8 cellular contexts compared by ENCODE assay signal in the genomic region with DNA sequence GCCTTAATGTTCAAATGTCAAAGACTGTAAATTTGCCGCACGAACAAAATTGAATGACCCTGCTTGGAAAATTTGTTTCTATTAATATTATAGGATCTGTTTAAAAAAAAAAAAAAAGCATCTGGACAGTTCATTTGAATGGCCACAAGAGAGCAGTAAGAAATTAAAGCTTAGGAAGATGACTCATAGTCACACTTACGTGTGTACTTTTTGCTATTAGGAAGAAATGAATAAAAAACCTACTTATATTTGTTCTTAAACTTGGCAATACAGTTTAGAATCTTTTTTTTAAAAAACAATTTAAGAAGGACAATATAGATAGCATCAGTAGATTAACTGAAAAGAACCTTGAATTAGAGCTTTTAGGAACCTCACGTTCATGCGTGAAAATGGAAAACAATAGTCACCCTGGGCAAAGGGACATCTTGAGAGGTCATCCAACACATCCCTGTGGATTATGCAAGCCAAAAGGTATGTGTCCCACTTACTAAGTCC.
A peak's percentile ranks its signal among the peaks of the same experiment; 100 is the strongest.
DNase-seq lines count a peak whose midpoint lies in the region; ATAC-seq and TF ChIP-seq lines count a peak whose summit lies in the region.

No MANE protein-coding gene starts in this region.

- no peaks in the 10 kb centered on the region for H3K9me3 Mint-ChIP-seq in stimulated activated naive B cell treated with anti-CD40 and anti-IgM and Interleukin-4, amounts not matched to agents 10 μg/mL and 1 μg/mL and 100 μg/mL, for 72 hours

- 29 to 38% (median 36%) methylated on average over 5 of the region's 5 CpGs for WGBS in psoas muscle, 3 donors

- H3K9me3 ChIP-seq in PC-9 (ENCODE audit: insufficient read depth, low read depth) (no peaks in the 10 kb centered on the region; the same call in 1 of the 2 replicates), psoas muscle (no peaks in the 10 kb centered on the region)

- H2AFZ ChIP-seq in PC-9 = peak overlapping the region; percentile 4; the same call in 1 of the 2 replicates

- H3K79me2 ChIP-seq in PC-9 (ENCODE audit: low read depth) = no peaks in the 10 kb centered on the region

- no peaks in the 10 kb centered on the region for H3K36me3 ChIP-seq in PC-9 (ENCODE audit: low read depth)
- no peaks in the 10 kb centered on the region for H3K36me3 ChIP-seq in psoas muscle (ENCODE audit: insufficient read depth in 1 of 2, low read depth in 1 of 2)

- no TSS peak for BruUV-seq in PC-9 (replicated peaks; lab: Mats Ljungman, UMichigan)

- H3K4me3 Mint-ChIP-seq in stimulated activated naive B cell treated with anti-CD40 and anti-IgM and Interleukin-4, amounts not matched to agents 10 μg/mL and 1 μg/mL and 100 μg/mL, for 72 hours = no peak overlapping the region

- H3K36me3 Mint-ChIP-seq in stimulated activated naive B cell treated with anti-CD40 and anti-IgM and Interleukin-4, amounts not matched to agents 10 μg/mL and 1 μg/mL and 100 μg/mL, for 72 hours = no peaks in the 10 kb centered on the region

- ATAC-seq in esophagus mucosa = peak; percentile 57
- peak in 1 of 4 donors; percentile 75 for ATAC-seq in psoas muscle
- no peak for ATAC-seq in HG02588 (IDR thresholded peaks at IDR 0.05; ENCODE audit: unreplicated experiment)
- no peak for ATAC-seq in stimulated activated naive B cell treated with anti-CD40 and anti-IgM and Interleukin-4, amounts not matched to agents 10 μg/mL and 1 μg/mL and 100 μg/mL, for 72 hours (replicated peaks)
- no peak for ATAC-seq in GM18867 (IDR thresholded peaks at IDR 0.05; ENCODE audit: unreplicated experiment)

- peak; percentile 78 for TF ChIP-seq CTCF in PC-9 (conservative IDR thresholded peaks at IDR 0.05)
- peak; percentile 44 for TF ChIP-seq CTCF in psoas muscle (IDR thresholded peaks at IDR 0.05)

- no peaks in the 10 kb centered on the region for H3K27me3 Mint-ChIP-seq in stimulated activated naive B cell treated with anti-CD40 and anti-IgM and Interleukin-4, amounts not matched to agents 10 μg/mL and 1 μg/mL and 100 μg/mL, for 72 hours

- peaks cover 25% of the 10 kb centered on the region for H3K4me1 ChIP-seq in PC-9 (replicated peaks; ENCODE audit: insufficient read depth)
- no peaks in the 10 kb centered on the region for H3K4me1 ChIP-seq in psoas muscle

- CTCF ChIA-PET in PC-9 (lab: Charles Lee) = interaction anchor here (0.6 to 1.4 kb wide), 8 partner anchors 14 to 606 kb away, joined by 3 to 7 read pairs (median 3); no protein-coding TSS in a partner anchor

- POLR2A ChIA-PET in PC-9 (lab: Charles Lee; ENCODE audit: unreplicated experiment) = no interaction called here

- no peak overlapping the region for H3K4me2 ChIP-seq in PC-9

- intact Hi-C loops in PC-9 (cut with micrococcal nuclease; ENCODE audit: unreplicated experiment) (loop anchor here (1.0 to 10.0 kb wide), 7 partner anchors 71 to 926 kb away; partner anchors contain the start of genes MECOM and SEC62), psoas muscle (cut with DNase I) (loop anchor here in 1 of 2 donors (10.0 kb wide), 1 partner anchor 623 kb away; the partner anchor contains the start of gene MECOM)

- H4K20me1 ChIP-seq in PC-9 (ENCODE audit: insufficient read depth) = no peaks in the 10 kb centered on the region

- no peak overlapping the region for H3K27ac Mint-ChIP-seq in stimulated activated naive B cell treated with anti-CD40 and anti-IgM and Interleukin-4, amounts not matched to agents 10 μg/mL and 1 μg/mL and 100 μg/mL, for 72 hours

- DNase-seq in DMS153 treated with DMSO at 0.1 percent for 48 hours (lab: John Stamatoyannopoulos, UW; ENCODE audit: unreplicated experiment) = peak; percentile 22
- DNase-seq in DMS153 (lab: John Stamatoyannopoulos, UW) = no peak
- peak in 1 of 2 experiments; percentile 66 for DNase-seq in PC-9
- no peak for DNase-seq in psoas muscle
- no peak for DNase-seq in stimulated activated naive B cell treated with anti-CD40 and anti-IgM and Interleukin-4, amounts not matched to agents 10 μg/mL and 1 μg/mL and 100 μg/mL, for 72 hours

- no peaks in the 10 kb centered on the region for H3K27me3 ChIP-seq in PC-9 (ENCODE audit: insufficient read depth, low read depth)
- H3K27me3 ChIP-seq in psoas muscle (ENCODE audit: insufficient read depth in 3 of 3, low read length in 2 of 3) = no peaks in the 10 kb centered on the region

- H3K4me3 ChIP-seq in PC-9 (no peak overlapping the region), psoas muscle (no peak overlapping the region)

- peaks cover 14% of the 10 kb centered on the region; the same call in 1 of the 2 replicates for H3F3A ChIP-seq in PC-9 (ENCODE audit: insufficient read depth, low read depth)

- H3K27ac ChIP-seq in PC-9 (no peak overlapping the region), psoas muscle (no peak overlapping the region)

- H3K9me2 ChIP-seq in PC-9 (ENCODE audit: insufficient read depth) = no peaks in the 10 kb centered on the region

- no peaks in the 10 kb centered on the region for H3K4me1 Mint-ChIP-seq in stimulated activated naive B cell treated with anti-CD40 and anti-IgM and Interleukin-4, amounts not matched to agents 10 μg/mL and 1 μg/mL and 100 μg/mL, for 72 hours
